ENCODE assay signal across 8 cellular contexts in genomic region chr18:31241900-31242409, GRCh38.
DNase-seq lines count a peak whose midpoint lies in the region; ATAC-seq, FAIRE-seq and TF ChIP-seq lines count a peak whose summit lies in the region.

No MANE protein-coding gene starts in this region.

- TF ChIP-seq POLR2A in GM12891 (IDR thresholded peaks at IDR 0.05; ENCODE audit: low read depth, low read length): no peak

- ATAC-seq in HG02759 (IDR thresholded peaks at IDR 0.05; ENCODE audit: unreplicated experiment): peak; percentile 54
- ATAC-seq in SK-N-SH treated with all-trans-retinoic acid at 6 μM for 48 hours: peak; percentile 47; the same call in 1 of the 3 replicates
- ATAC-seq in left colon: peak; percentile 87
- ATAC-seq in GM18520 (IDR thresholded peaks at IDR 0.05; ENCODE audit: unreplicated experiment): no peak

- intact Hi-C loops in left colon (cut with DNase I, micrococcal nuclease): no loop called here

- peak; percentile 27 for TF ChIP-seq CTCF in D721Med (IDR thresholded peaks at IDR 0.05; ENCODE audit: insufficient read depth, missing control alignments)

- no peak for DNase-seq in D721Med (ENCODE audit: insufficient read length, low spot score)
- peak; percentile 46 to 74 for DNase-seq in left colon
- DNase-seq in GM12891 (ENCODE audit: insufficient read length, low spot score): no peak
- DNase-seq in NCI-H2081 (lab: John Stamatoyannopoulos, UW): no peak
- no peak for DNase-seq in mesenteric fat pad (ENCODE audit: low spot score)

- FAIRE-seq in D721Med (lab: Jason Lieb, UNC) (no peak), GM12891 (lab: Jason Lieb, UNC) (no peak)

TF ChIP-seq in SK-N-SH treated with all-trans-retinoic acid at 6 μM for 48 hours, 23 proteins besides CTCF, POLR2A, EP300 and RAD21:
- TF ChIP-seq SNAI2 (CRISPR knock-in tag; IDR thresholded peaks at IDR 0.05) (no peak), ZNF8 (CRISPR knock-in tag; IDR thresholded peaks at IDR 0.05) (no peak), ARNTL (CRISPR knock-in tag; IDR thresholded peaks at IDR 0.05; ENCODE audit: borderline replicate concordance, low read depth) (no peak), TOX (CRISPR knock-in tag; IDR thresholded peaks at IDR 0.05; ENCODE audit: borderline replicate concordance) (no peak), ESRRG (CRISPR knock-in tag; IDR thresholded peaks at IDR 0.05) (no peak), ZNF565 (CRISPR knock-in tag; conservative IDR thresholded peaks at IDR 0.05; ENCODE audit: low read depth) (no peak), TSHZ2 (CRISPR knock-in tag; IDR thresholded peaks at IDR 0.05) (no peak), CSDC2 (CRISPR knock-in tag; IDR thresholded peaks at IDR 0.05) (no peak), ZNF70 (CRISPR knock-in tag; IDR thresholded peaks at IDR 0.05) (no peak), GLIS3 (CRISPR knock-in tag; IDR thresholded peaks at IDR 0.05) (no peak)

TF ChIP-seq in GM12891, 5 proteins besides CTCF, POLR2A, EP300 and RAD21:
- no peak for TF ChIP-seq SPI1 (IDR thresholded peaks at IDR 0.05; ENCODE audit: low read depth, low read length)
- no peak for TF ChIP-seq TAF1 (IDR thresholded peaks at IDR 0.05; ENCODE audit: low read depth, low read length)
- TF ChIP-seq POU2F2 (IDR thresholded peaks at IDR 0.05; ENCODE audit: low read depth, low read length): no peak
- no peak for TF ChIP-seq PAX5 (IDR thresholded peaks at IDR 0.05; ENCODE audit: insufficient read depth, low read length, severe bottlenecking)
- no peak for TF ChIP-seq POLR2AphosphoS5 (IDR thresholded peaks at IDR 0.05; ENCODE audit: low read depth, low read length)
TF ChIP-seq in GM12891: peak in this region for 0.

Comparison
In these comparisons a context has a peak if more than half of its experiments do, and no peak if none do; other contexts are left out.
1. DNase-seq: peak in left colon (2 of 2); none in D721Med (single experiment), GM12891 (single experiment), NCI-H2081 (0 of 2) and mesenteric fat pad (single experiment).